In the genomic region with DNA sequence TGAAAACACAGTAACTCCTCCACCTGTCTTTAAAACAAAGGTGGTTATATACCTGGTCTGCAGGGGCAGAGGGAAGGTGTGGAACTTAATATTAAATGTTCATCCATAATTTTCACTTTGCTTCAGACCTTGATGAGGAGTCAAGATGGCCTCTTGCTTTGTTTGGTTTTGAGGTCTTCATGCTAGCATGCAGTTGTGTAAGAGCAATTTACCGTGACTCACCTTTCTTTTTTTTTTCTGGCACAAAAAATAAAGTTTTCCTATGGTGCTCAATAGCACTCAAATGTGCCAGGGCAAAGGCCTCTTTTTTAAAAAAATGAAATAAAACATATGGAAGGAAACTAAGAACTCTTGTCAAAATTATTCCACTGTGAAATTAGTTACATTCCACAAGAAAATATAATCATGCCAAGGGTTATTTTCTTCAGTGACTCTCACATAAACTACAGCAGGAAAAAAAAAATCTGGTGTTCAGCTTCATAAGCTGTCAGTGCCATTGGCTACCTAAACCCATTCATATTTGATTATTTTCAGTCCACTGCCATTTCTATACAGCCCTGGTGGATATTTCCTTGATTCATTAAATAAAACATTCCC, we compare ENCODE assay signal across 10 cellular contexts.
A peak's percentile ranks its signal among the peaks of the same experiment; 100 is the strongest.
DNase-seq lines count a peak whose midpoint lies in the region; ATAC-seq, FAIRE-seq and TF ChIP-seq lines count a peak whose summit lies in the region.
"Had no signal": no experiment of that assay in that cellular context is flagged by ENCODE, and none has a peak within 500 bp of the region (broad histone marks: within the 10 kb centered on the region; RNA-seq: fewer than 3 reads in every experiment).

No MANE protein-coding gene starts in this region.

- CTCF ChIA-PET in GM10248 (lab: Yijun Ruan, JAX): no interaction called here

- H3K27ac Mint-ChIP-seq in astrocyte (ENCODE audit: unreplicated experiment): no peak overlapping the region

- no peaks in the 10 kb centered on the region for H3K9me3 Mint-ChIP-seq in astrocyte (ENCODE audit: unreplicated experiment)

- TF ChIP-seq POLR2A in vagina (IDR thresholded peaks at IDR 0.05): no peak

- no peak for FAIRE-seq in astrocyte (lab: Jason Lieb, UNC)
- no peak for FAIRE-seq in urothelium cell line (lab: Jason Lieb, UNC)
- FAIRE-seq: A549 had no signal

- no peaks in the 10 kb centered on the region for H3K36me3 ChIP-seq in astrocyte (ENCODE audit: insufficient read depth, low read length)
- H3K36me3 ChIP-seq in vagina: no peaks in the 10 kb centered on the region
- H3K36me3 ChIP-seq: ascending aorta had no signal

- H3K4me1 ChIP-seq in astrocyte (ENCODE audit: insufficient read depth, low read length) (peaks cover 13% of the 10 kb centered on the region), vagina (no peaks in the 10 kb centered on the region)
- H3K4me1 ChIP-seq: A549, ascending aorta had no signal

- ATAC-seq in HG03097 (IDR thresholded peaks at IDR 0.05; ENCODE audit: low FRiP score, unreplicated experiment): peak; percentile 19
- ATAC-seq: A549 had no signal

- POLR2A ChIA-PET in GM10248 (lab: Yijun Ruan, JAX): no interaction called here

- peaks cover 9% of the 10 kb centered on the region for H3K4me1 Mint-ChIP-seq in astrocyte (ENCODE audit: low read depth, unreplicated experiment)

- no peak overlapping the region for H2AFZ ChIP-seq in astrocyte (ENCODE audit: low read depth, low read length)

- intact Hi-C loops in vagina (cut with DNase I): no loop called here

- DNase-seq in NOMO-1 treated with DMSO at 0.1 percent for 48 hours (lab: John Stamatoyannopoulos, UW; ENCODE audit: unreplicated experiment) (peak; percentile 36), NOMO-1 treated with dmso at 0.1 percent for 144 hours (lab: John Stamatoyannopoulos, UW; ENCODE audit: unreplicated experiment) (no peak), astrocyte (ENCODE audit: low read depth) (peak; percentile 69), urothelium cell line (ENCODE audit: low spot score) (peak; percentile 8), vagina (ENCODE audit: extremely low spot score in 2 of 2) (no peak), GM10248 (ENCODE audit: extremely low spot score) (no peak)
- DNase-seq in effector CD8-positive, alpha-beta T cell (lab: John Stamatoyannopoulos, UW): no peak

- H4K20me1 ChIP-seq in astrocyte (ENCODE audit: insufficient read depth, low read length): no peaks in the 10 kb centered on the region

- H3K79me2 ChIP-seq in astrocyte (ENCODE audit: insufficient read depth, low read length): no peaks in the 10 kb centered on the region

- no peak overlapping the region for H3K4me2 ChIP-seq in astrocyte (ENCODE audit: low read length)
- H3K4me2 ChIP-seq: A549 had no signal

- no peaks in the 10 kb centered on the region for H3K27me3 Mint-ChIP-seq in astrocyte (ENCODE audit: low read depth, unreplicated experiment)

- no peak overlapping the region for H3K4me3 Mint-ChIP-seq in astrocyte (ENCODE audit: unreplicated experiment)

- H3K9me3 ChIP-seq in astrocyte (ENCODE audit: insufficient read depth, low read depth, low read length) (no peaks in the 10 kb centered on the region), vagina (no peaks in the 10 kb centered on the region)
- H3K9me3 ChIP-seq: A549, ascending aorta had no signal

- no peak for TF ChIP-seq CTCF in astrocyte (IDR thresholded peaks at IDR 0.05; ENCODE audit: insufficient read depth, low read depth, low read length)
- no peak for TF ChIP-seq CTCF in vagina (IDR thresholded peaks at IDR 0.05)
- TF ChIP-seq CTCF in GM10248 (IDR thresholded peaks at IDR 0.05; ENCODE audit: control extremely low read depth, extremely low read depth, low read depth, missing control alignments): no peak

- H3K27me3 ChIP-seq in astrocyte (ENCODE audit: insufficient read depth, low read length) (no peaks in the 10 kb centered on the region), vagina (no peaks in the 10 kb centered on the region)
- H3K27me3 ChIP-seq: ascending aorta had no signal

- H3K27ac ChIP-seq in astrocyte (ENCODE audit: low read depth, low read length): no peak overlapping the region
- H3K27ac ChIP-seq in vagina: no peak overlapping the region
- H3K27ac ChIP-seq: A549, ascending aorta had no signal

- H3K9ac ChIP-seq in astrocyte (ENCODE audit: low read length): no peak overlapping the region

- no peaks in the 10 kb centered on the region for H3K36me3 Mint-ChIP-seq in astrocyte (ENCODE audit: low read depth, unreplicated experiment)

- H3K4me3 ChIP-seq in astrocyte (ENCODE audit: insufficient read depth, low read depth, low read length): no peak overlapping the region
- no peak overlapping the region for H3K4me3 ChIP-seq in vagina
- H3K4me3 ChIP-seq: A549, ascending aorta had no signal

Comparison
In these comparisons a context has a peak if more than half of its experiments do, and no peak if none do; other contexts are left out.
1. DNase-seq: peak in NOMO-1 treated with DMSO at 0.1 percent for 48 hours (single experiment), astrocyte (single experiment) and urothelium cell line (single experiment); none in NOMO-1 treated with dmso at 0.1 percent for 144 hours (single experiment), vagina (0 of 2), GM10248 (single experiment) and effector CD8-positive, alpha-beta T cell (single experiment).